Comparison of ENCODE assay signal across 8 cellular contexts in genomic region chr15:90934949-90935751, GRCh38. TPM values are rescaled to one million over a fixed set of nuclear protein-coding genes. Genes with fewer than 3 reads are reported as not detected.
A peak's percentile ranks its signal among the peaks of the same experiment; 100 is the strongest.
DNase-seq lines count a peak whose midpoint lies in the region; ATAC-seq and TF ChIP-seq lines count a peak whose summit lies in the region.

UNC45A (plus strand) TSS chr15:90935285; CDS start chr15:90935325, 40 bp downstream.

- H3K4me1 Mint-ChIP-seq in activated naive CD4-positive, alpha-beta T cell treated with anti-CD3 and anti-CD28 coated beads, Interleukin-2, amount 10 ng/mL, durations not matched to agents 7 days and 5 days, result peaks cover 54% of the 10 kb centered on the region

- H3K9me3 Mint-ChIP-seq in activated naive CD4-positive, alpha-beta T cell treated with anti-CD3 and anti-CD28 coated beads, Interleukin-2, amount 10 ng/mL, durations not matched to agents 7 days and 5 days, result no peaks in the 10 kb centered on the region

- no peaks in the 10 kb centered on the region for H3K9me3 ChIP-seq in SK-N-MC (ENCODE audit: low read depth, low read length)

- peak; percentile 85 for ATAC-seq in omental fat pad (ENCODE audit: low FRiP score)

- CTCF ChIA-PET in activated naive CD4-positive, alpha-beta T cell treated with anti-CD3 and anti-CD28 coated beads, Interleukin-2, amount 10 ng/mL, durations not matched to agents 7 days and 5 days (lab: Charles Lee), result interaction anchor here (0.5 to 8.1 kb wide), 18 partner anchors 9 to 615 kb away, joined by 3 to 160 read pairs (median 6); partner anchors contain the start of genes MAN2A2 and RCCD1

- H3K36me3 ChIP-seq in GM06990 (ENCODE audit: control insufficient read depth, insufficient read depth, low read length) (peaks cover 10% of the 10 kb centered on the region), SK-N-MC (ENCODE audit: insufficient read depth, low read length) (peaks cover 12% of the 10 kb centered on the region; the same call in 1 of the 2 replicates)

- peak within 1 kb of the TSS; percentile 72 for H3K9ac ChIP-seq in SK-N-MC (ENCODE audit: insufficient read length)

- H3K27ac Mint-ChIP-seq in activated naive CD4-positive, alpha-beta T cell treated with anti-CD3 and anti-CD28 coated beads, Interleukin-2, amount 10 ng/mL, durations not matched to agents 7 days and 5 days, result peak within 1 kb of the TSS; percentile 100

- H3K36me3 Mint-ChIP-seq in activated naive CD4-positive, alpha-beta T cell treated with anti-CD3 and anti-CD28 coated beads, Interleukin-2, amount 10 ng/mL, durations not matched to agents 7 days and 5 days, result peaks cover 24% of the 10 kb centered on the region

- H3K27ac ChIP-seq in SK-N-MC, result no peak within 1 kb of the TSS
- H3K27ac ChIP-seq in temporal lobe (ENCODE audit: low read depth, low read length), result peak within 1 kb of the TSS; percentile 75

- TF ChIP-seq CTCF in GM06990 (IDR thresholded peaks at IDR 0.05; ENCODE audit: insufficient read depth, low read length, poor library complexity, severe bottlenecking), result no peak
- TF ChIP-seq CTCF in HFF-Myc (IDR thresholded peaks at IDR 0.05; ENCODE audit: low read depth, low read length, missing control alignments), result no peak
- no peak for TF ChIP-seq CTCF in omental fat pad (IDR thresholded peaks at IDR 0.05)

- H3K27me3 ChIP-seq in GM06990 (replicated peaks; ENCODE audit: control insufficient read depth, insufficient read depth, low read length), result no peaks in the 10 kb centered on the region

- H3K27me3 Mint-ChIP-seq in activated naive CD4-positive, alpha-beta T cell treated with anti-CD3 and anti-CD28 coated beads, Interleukin-2, amount 10 ng/mL, durations not matched to agents 7 days and 5 days, result no peaks in the 10 kb centered on the region

- H3K4me3 ChIP-seq in GM06990 (replicated peaks; ENCODE audit: low read depth, low read length) (peak within 1 kb of the TSS; percentile 86), HFF-Myc (replicated peaks; ENCODE audit: low read depth, low read length) (peak within 1 kb of the TSS; percentile 82), SK-N-MC (peak within 1 kb of the TSS; percentile 92)

- peak within 1 kb of the TSS; percentile 83 for H3K4me3 Mint-ChIP-seq in activated naive CD4-positive, alpha-beta T cell treated with anti-CD3 and anti-CD28 coated beads, Interleukin-2, amount 10 ng/mL, durations not matched to agents 7 days and 5 days

- peak; percentile 93 for DNase-seq in GM06990 (ENCODE audit: extremely low read depth, insufficient read length)
- peak; percentile 39 for DNase-seq in HFF-Myc (ENCODE audit: extremely low read depth, low read depth)
- DNase-seq in NAMALWA (ENCODE audit: low spot score), result peak; percentile 96
- no peak for DNase-seq in SK-N-MC (ENCODE audit: low read depth, low spot score)
- peak; percentile 97 for DNase-seq in activated naive CD4-positive, alpha-beta T cell treated with anti-CD3 and anti-CD28 coated beads, Interleukin-2, amount 10 ng/mL, durations not matched to agents 7 days and 5 days
- DNase-seq in germinal center (ENCODE audit: low spot score), result peak; percentile 98
- peak; percentile 82 for DNase-seq in omental fat pad (ENCODE audit: low spot score)

RNA-seq across cellular contexts. Expression of gene UNC45A, which starts in this region (rescaled TPM):
- total RNA-seq in omental fat pad (10 to 100 TPM; 40.8 to 61.5 (median 48.8) TPM), temporal lobe (26.1 TPM)
